In genomic region chr6:106385530-106385929, GRCh38 we compare ENCODE assay signal across 25 cellular contexts. TPM values are rescaled to one million over a fixed set of nuclear protein-coding genes. Genes with fewer than 3 reads are reported as not detected.
DNase-seq lines count a peak whose midpoint lies in the region; ATAC-seq, FAIRE-seq and TF ChIP-seq lines count a peak whose summit lies in the region.
"Had no signal": no experiment of that assay in that cellular context is flagged by ENCODE, and none has a peak within 500 bp of the region (broad histone marks: within the 10 kb centered on the region; RNA-seq: fewer than 3 reads in every experiment).

No MANE protein-coding gene starts in this region.

- DNase-seq in GM12891 (ENCODE audit: insufficient read length, low spot score) (no peak), epithelial cell of prostate (ENCODE audit: low read depth, low spot score) (no peak), foreskin keratinocyte (peak; percentile 36 to 59), GM20000 (ENCODE audit: low spot score) (no peak), HuH-7 (ENCODE audit: low spot score) (no peak), NOMO-1 treated with dmso at 0.1 percent for 144 hours (lab: John Stamatoyannopoulos, UW; ENCODE audit: unreplicated experiment) (no peak)
- DNase-seq: 8988T; ACHN; AML-193; BE2C; CD4-positive, alpha-beta T cell; CD8-positive, alpha-beta memory T cell; DMS 273 treated with DMSO at 0.1 percent for 48 hours; DMS79; GF-D8; GM23248; H7; HCEC 1CT had no signal

- FAIRE-seq in GM12891 (lab: Jason Lieb, UNC) = peak; percentile 23
- FAIRE-seq: A549, D721Med, GM12892, H1 had no signal

- H3K27ac ChIP-seq in VCaP (0 out of 2 replicates have a peak overlapping the region, but pooled peaks have one; percentile 3), epithelial cell of prostate (peak overlapping the region; percentile 99), foreskin keratinocyte (no peak overlapping the region)
- H3K27ac ChIP-seq: A549; BLaER1 treated with 17β-estradiol and CSF1 and Interleukin-3, amounts not matched to agents 10 nM and 100 nM; GM23248 had no signal

- no peak for TF ChIP-seq CTCF in VCaP (conservative IDR thresholded peaks at IDR 0.05)
- no peak for TF ChIP-seq CTCF in foreskin keratinocyte (conservative IDR thresholded peaks at IDR 0.05)
- TF ChIP-seq CTCF in GM20000 (IDR thresholded peaks at IDR 0.05; ENCODE audit: extremely low read depth, missing control alignments) = no peak

- H3K27me3 ChIP-seq in foreskin keratinocyte = no peaks in the 10 kb centered on the region
- H3K27me3 ChIP-seq: BLaER1 treated with 17β-estradiol and CSF1 and Interleukin-3, amounts not matched to agents 10 nM and 100 nM had no signal

- ATAC-seq in foreskin keratinocyte = no peak
- ATAC-seq: A549 had no signal

- no peak for TF ChIP-seq POLR2A in GM12891 (IDR thresholded peaks at IDR 0.05; ENCODE audit: low read depth, low read length)

- H3K4me1 ChIP-seq in foreskin keratinocyte = peaks cover 40% of the 10 kb centered on the region
- H3K4me1 ChIP-seq: A549, BE2C had no signal

TF ChIP-seq in GM12891, 5 proteins besides CTCF, POLR2A, EP300 and RAD21:
- TF ChIP-seq PAX5 (IDR thresholded peaks at IDR 0.05; ENCODE audit: insufficient read depth, low read length, severe bottlenecking) = no peak
- TF ChIP-seq POU2F2 (IDR thresholded peaks at IDR 0.05; ENCODE audit: low read depth, low read length) = no peak

RNA-seq across cellular contexts. Expression of gene CRYBG1, which starts 25.0 kb away (rescaled TPM):
- 13.7 TPM for polyA plus RNA-seq in GM12891 (2012; ENCODE audit: low read depth, missing spikeins)
- total RNA-seq in foreskin keratinocyte = 109 and 116 TPM in 2 replicates
- polyA plus RNA-seq in foreskin keratinocyte = 19.2 and 21.0 TPM in 2 replicates
- total RNA-seq: G401 had no signal

RNA-seq across cellular contexts. Expression of gene ATG5, which starts 60.0 kb away (rescaled TPM):
- polyA plus RNA-seq in GM12891 (2012; ENCODE audit: low read depth, missing spikeins) = 10.9 TPM
- total RNA-seq in foreskin keratinocyte = 37.1 and 41.1 TPM in 2 replicates
- polyA plus RNA-seq in foreskin keratinocyte = 28.6 and 32.8 TPM in 2 replicates

Comparison
In these comparisons a context has a peak if more than half of its experiments do, and no peak if none do; other contexts are left out.
1. DNase-seq: peak in foreskin keratinocyte (2 of 2); none in GM12891 (single experiment), epithelial cell of prostate (single experiment), GM20000 (single experiment), HuH-7 (single experiment) and NOMO-1 treated with dmso at 0.1 percent for 144 hours (single experiment).